In the genomic region with DNA sequence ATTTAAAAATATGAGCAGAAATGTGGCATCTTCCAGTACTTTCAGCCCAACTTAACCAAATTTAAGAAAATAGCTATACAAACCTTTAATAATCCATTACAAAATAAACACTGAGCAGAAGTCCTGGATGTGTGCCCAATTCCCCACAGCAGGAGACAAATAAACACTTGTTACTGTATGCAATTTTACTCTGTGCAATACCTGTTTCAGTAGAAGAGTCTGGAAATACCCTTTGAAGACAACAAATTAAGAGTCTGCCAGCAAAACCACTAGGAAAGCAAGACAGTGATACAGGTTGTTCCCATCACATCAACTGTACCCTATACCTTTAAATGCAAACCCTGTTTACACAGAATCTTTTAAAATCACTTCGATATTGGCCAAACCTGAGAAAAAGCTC, we compare ENCODE assay signal across 9 cellular contexts. TPM values are rescaled to one million over a fixed set of nuclear protein-coding genes. Genes with fewer than 3 reads are reported as not detected.
A peak's percentile ranks its signal among the peaks of the same experiment; 100 is the strongest.
DNase-seq lines count a peak whose midpoint lies in the region; ATAC-seq, FAIRE-seq and TF ChIP-seq lines count a peak whose summit lies in the region.
"Had no signal": no experiment of that assay in that cellular context is flagged by ENCODE, and none has a peak within 500 bp of the region (broad histone marks: within the 10 kb centered on the region; RNA-seq: fewer than 3 reads in every experiment).

No MANE protein-coding gene starts in this region.

- ATAC-seq in GM21390 (IDR thresholded peaks at IDR 0.05; ENCODE audit: unreplicated experiment) (peak; percentile 51), T-helper 17 cell (peak; percentile 75)

- no peak for FAIRE-seq in urothelium cell line (lab: Jason Lieb, UNC)
- FAIRE-seq: RCC 7860 had no signal

- no peaks in the 10 kb centered on the region for H3K27me3 ChIP-seq in prostate gland (replicated peaks; ENCODE audit: insufficient read depth)
- H3K27me3 ChIP-seq: ascending aorta had no signal

- H3K9me3 ChIP-seq in T-helper 17 cell (ENCODE audit: control insufficient read depth, low read length, poor library complexity, severe bottlenecking) (no peaks in the 10 kb centered on the region), prostate gland (no peaks in the 10 kb centered on the region)
- H3K9me3 ChIP-seq: ascending aorta had no signal

- no peak overlapping the region for H3K4me3 Mint-ChIP-seq in T-helper 17 cell
- H3K4me3 Mint-ChIP-seq in activated T-helper 1 cell treated with anti-CD3 and anti-CD28 coated beads, Interleukin-12 subunit alpha, Interleukin-12 subunit beta, Interleukin-2, Interleukin-4 antibody, amounts not matched to agents 30 ng/mL and 10 ng/mL and 1 ng/mL, durations not matched to agents 14 hours and 24 hours and 36 hours = no peak overlapping the region

- no peak overlapping the region for H3K4me3 ChIP-seq in prostate gland
- H3K4me3 ChIP-seq: ascending aorta had no signal

- intact Hi-C loops in prostate gland (cut with DNase I) = no loop called here
- intact Hi-C loops in activated T-helper 1 cell treated with anti-CD3 and anti-CD28 coated beads, Interleukin-12 subunit alpha, Interleukin-12 subunit beta, Interleukin-2, Interleukin-4 antibody, amounts not matched to agents 30 ng/mL and 10 ng/mL and 1 ng/mL, durations not matched to agents 14 hours and 24 hours and 36 hours (cut with micrococcal nuclease) = no loop called here

- WGBS in prostate gland = 39% methylated on average over 1 of the region's 1 CpG

- H3K4me1 ChIP-seq in prostate gland (replicated peaks) = no peaks in the 10 kb centered on the region
- H3K4me1 ChIP-seq: ascending aorta had no signal

- no peaks in the 10 kb centered on the region for H3K9me3 Mint-ChIP-seq in activated T-helper 1 cell treated with anti-CD3 and anti-CD28 coated beads, Interleukin-12 subunit alpha, Interleukin-12 subunit beta, Interleukin-2, Interleukin-4 antibody, amounts not matched to agents 30 ng/mL and 10 ng/mL and 1 ng/mL, durations not matched to agents 14 hours and 24 hours and 36 hours

- H3K4me1 Mint-ChIP-seq in T-helper 17 cell = peaks cover 29% of the 10 kb centered on the region
- H3K4me1 Mint-ChIP-seq in activated T-helper 1 cell treated with anti-CD3 and anti-CD28 coated beads, Interleukin-12 subunit alpha, Interleukin-12 subunit beta, Interleukin-2, Interleukin-4 antibody, amounts not matched to agents 30 ng/mL and 10 ng/mL and 1 ng/mL, durations not matched to agents 14 hours and 24 hours and 36 hours (ENCODE audit: low read depth) = peaks cover 34% of the 10 kb centered on the region

- peak overlapping the region; percentile 57 for H3K27ac Mint-ChIP-seq in T-helper 17 cell
- H3K27ac Mint-ChIP-seq in activated T-helper 1 cell treated with anti-CD3 and anti-CD28 coated beads, Interleukin-12 subunit alpha, Interleukin-12 subunit beta, Interleukin-2, Interleukin-4 antibody, amounts not matched to agents 30 ng/mL and 10 ng/mL and 1 ng/mL, durations not matched to agents 14 hours and 24 hours and 36 hours = no peak overlapping the region

- H3K27ac ChIP-seq in prostate gland = no peak overlapping the region
- H3K27ac ChIP-seq: ascending aorta had no signal

- TF ChIP-seq POLR2A in prostate gland (IDR thresholded peaks at IDR 0.05) = no peak

- peaks cover 2% of the 10 kb centered on the region for H3K36me3 Mint-ChIP-seq in T-helper 17 cell (ENCODE audit: low read depth)
- H3K36me3 Mint-ChIP-seq in activated T-helper 1 cell treated with anti-CD3 and anti-CD28 coated beads, Interleukin-12 subunit alpha, Interleukin-12 subunit beta, Interleukin-2, Interleukin-4 antibody, amounts not matched to agents 30 ng/mL and 10 ng/mL and 1 ng/mL, durations not matched to agents 14 hours and 24 hours and 36 hours (ENCODE audit: low read depth) = peaks cover 17% of the 10 kb centered on the region

- no peak for TF ChIP-seq CTCF in prostate gland (IDR thresholded peaks at IDR 0.05)

- no peaks in the 10 kb centered on the region for H3K36me3 ChIP-seq in prostate gland
- H3K36me3 ChIP-seq: ascending aorta had no signal

- H3K27me3 Mint-ChIP-seq in T-helper 17 cell = no peaks in the 10 kb centered on the region
- H3K27me3 Mint-ChIP-seq in activated T-helper 1 cell treated with anti-CD3 and anti-CD28 coated beads, Interleukin-12 subunit alpha, Interleukin-12 subunit beta, Interleukin-2, Interleukin-4 antibody, amounts not matched to agents 30 ng/mL and 10 ng/mL and 1 ng/mL, durations not matched to agents 14 hours and 24 hours and 36 hours (ENCODE audit: insufficient read depth) = no peaks in the 10 kb centered on the region

- peak; percentile 87 for DNase-seq in NCI-H1092 treated with DMSO at 0.1 percent for 48 hours (lab: John Stamatoyannopoulos, UW)
- DNase-seq in T-helper 17 cell = no peak
- peak; percentile 13 for DNase-seq in prostate gland (ENCODE audit: low spot score)
- no peak for DNase-seq in urothelium cell line (ENCODE audit: low spot score)
- DNase-seq in stimulated activated CD4-positive, alpha-beta T cell treated with anti-CD3 and anti-CD28 coated beads, Interleukin-1b, Interleukin-23, amount 100 ng/mL, for 48 hours = no peak
- no peak for DNase-seq in activated T-helper 1 cell treated with anti-CD3 and anti-CD28 coated beads, Interleukin-12 subunit alpha, Interleukin-12 subunit beta, Interleukin-2, Interleukin-4 antibody, amounts not matched to agents 30 ng/mL and 10 ng/mL and 1 ng/mL, durations not matched to agents 14 hours and 24 hours and 36 hours (ENCODE audit: low spot score)

RNA-seq across cellular contexts. Expression of a gene that starts 41.4 kb away (rescaled TPM):
- total RNA-seq in T-helper 17 cell (not detected), prostate gland (not detected)
- total RNA-seq in activated T-helper 1 cell treated with anti-CD3 and anti-CD28 coated beads, Interleukin-12 subunit alpha, Interleukin-12 subunit beta, Interleukin-2, Interleukin-4 antibody, amounts not matched to agents 30 ng/mL and 10 ng/mL and 1 ng/mL, durations not matched to agents 14 hours and 24 hours and 36 hours = not detected in 2 replicates
- total RNA-seq: ascending aorta had no signal

Comparison
In these comparisons a context has a peak if more than half of its experiments do, and no peak if none do; other contexts are left out.
1. DNase-seq: peak in NCI-H1092 treated with DMSO at 0.1 percent for 48 hours (single experiment) and prostate gland (single experiment); none in T-helper 17 cell (0 of 3), urothelium cell line (single experiment), stimulated activated CD4-positive, alpha-beta T cell treated with anti-CD3 and anti-CD28 coated beads, Interleukin-1b, Interleukin-23, amount 100 ng/mL, for 48 hours (single experiment) and activated T-helper 1 cell treated with anti-CD3 and anti-CD28 coated beads, Interleukin-12 subunit alpha, Interleukin-12 subunit beta, Interleukin-2, Interleukin-4 antibody, amounts not matched to agents 30 ng/mL and 10 ng/mL and 1 ng/mL, durations not matched to agents 14 hours and 24 hours and 36 hours (single experiment).